ENCODE assay signal across 14 cellular contexts in genomic region chr2:10202136-10202535, GRCh38.
DNase-seq lines count a peak whose midpoint lies in the region; FAIRE-seq and TF ChIP-seq lines count a peak whose summit lies in the region.
"Had no signal": no experiment of that assay in that cellular context is flagged by ENCODE, and none has a peak within 500 bp of the region (broad histone marks: within the 10 kb centered on the region; RNA-seq: fewer than 3 reads in every experiment).

No MANE protein-coding gene starts in this region.

- H3K4me3 ChIP-seq in cardiac muscle cell (no peak overlapping the region), mesodermal cell (ENCODE audit: extremely low read depth, insufficient read depth, low read length, poor library complexity, severe bottlenecking) (no peak overlapping the region)
- H3K4me3 ChIP-seq: HAP-1 had no signal

- H3K27me3 Mint-ChIP-seq in chondrocyte (ENCODE audit: low read depth), result peaks cover 2% of the 10 kb centered on the region

- H3K9me3 ChIP-seq in cardiac muscle cell (ENCODE audit: low read depth), result no peaks in the 10 kb centered on the region
- no peaks in the 10 kb centered on the region for H3K9me3 ChIP-seq in mesodermal cell (ENCODE audit: control insufficient read depth, low read length)

- H3K27ac ChIP-seq in cardiac muscle cell (peak overlapping the region; percentile 35), mesodermal cell (ENCODE audit: low read depth, low read length, severe bottlenecking) (peak overlapping the region; percentile 62)

- H3K9me3 Mint-ChIP-seq in chondrocyte (ENCODE audit: low read depth), result peaks cover 7% of the 10 kb centered on the region

- H3K4me1 Mint-ChIP-seq in chondrocyte (ENCODE audit: low read depth), result peaks cover 7% of the 10 kb centered on the region

- H3K4me1 ChIP-seq in cardiac muscle cell (ENCODE audit: low read depth) (peaks cover 4% of the 10 kb centered on the region), mesodermal cell (ENCODE audit: control insufficient read depth, insufficient read depth, low read length, poor library complexity, severe bottlenecking) (no peaks in the 10 kb centered on the region)
- H3K4me1 ChIP-seq: HAP-1 had no signal

- DNase-seq in cardiac muscle cell (ENCODE audit: low read depth in 1 of 2, low spot score in 1 of 2), result peak in 1 of 2 donors; percentile 67
- DNase-seq in cardiac septum (ENCODE audit: low spot score), result no peak
- DNase-seq in chondrocyte (ENCODE audit: low spot score), result no peak
- DNase-seq in GM12892 (ENCODE audit: insufficient read length), result no peak
- DNase-seq in activated CD4-positive, alpha-beta T cell treated with anti-CD3 and anti-CD28 coated beads for 4 hours, result no peak
- no peak for DNase-seq in activated CD8-positive, alpha-beta memory T cell treated with anti-CD3 and anti-CD28 coated beads, Interleukin-2, amount 50 U/mL, for 4 hours
- DNase-seq in COLO829 (ENCODE audit: low spot score), result no peak
- DNase-seq: DMS153, Karpas-422, NCI-H187, NCI-H774, SHP77 had no signal

- no peak for FAIRE-seq in GM12892 (lab: Jason Lieb, UNC)

- H3K4me3 Mint-ChIP-seq in chondrocyte (ENCODE audit: unreplicated experiment), result no peak overlapping the region

- 86 to 100% methylated on average over 2 to 3 of the region's 3 CpGs for WGBS in mesodermal cell (ENCODE audit: insufficient coverage in 2 of 2), 2 experiments

- TF ChIP-seq CTCF in cardiac muscle cell (IDR thresholded peaks at IDR 0.05; ENCODE audit: low read depth, low read length), result no peak
- no peak for TF ChIP-seq CTCF in chondrocyte (IDR thresholded peaks at IDR 0.05)

- TF ChIP-seq POLR2A in GM12892 (IDR thresholded peaks at IDR 0.05; ENCODE audit: low read depth, low read length), result no peak

- no peaks in the 10 kb centered on the region for H3K36me3 ChIP-seq in cardiac muscle cell
- H3K36me3 ChIP-seq in mesodermal cell (ENCODE audit: control insufficient read depth, insufficient read depth, low read length), result no peaks in the 10 kb centered on the region
- H3K36me3 ChIP-seq: HAP-1 had no signal

- H3K27ac Mint-ChIP-seq in chondrocyte (ENCODE audit: unreplicated experiment), result peak overlapping the region; percentile 1

- H3K27me3 ChIP-seq in cardiac muscle cell, result no peaks in the 10 kb centered on the region

- intact Hi-C loops in cardiac septum (cut with DNase I), result no loop called here

- peaks cover 7% of the 10 kb centered on the region for H3K36me3 Mint-ChIP-seq in chondrocyte (ENCODE audit: low read depth)
